ENCODE assay signal across 27 cellular contexts in genomic region chr1:48603222-48603621, GRCh38.
"Had no signal": no experiment of that assay in that cellular context is flagged by ENCODE, and none has a peak within 500 bp of the region (broad histone marks: within the 10 kb centered on the region; RNA-seq: fewer than 3 reads in every experiment).

No MANE protein-coding gene starts in this region.

- H3K4me1 ChIP-seq: ascending aorta had no signal

- H3K36me3 ChIP-seq: ascending aorta, brain microvascular endothelial cell, WERI-Rb-1 had no signal

- H3K9me3 ChIP-seq: ascending aorta had no signal

- ATAC-seq: activated CD4-positive, CD25-positive, alpha-beta regulatory T cell treated with anti-CD3 and anti-CD28 coated beads, Interleukin-2, amount 50 U/mL, for 24 hours; activated CD8-positive, alpha-beta memory T cell treated with anti-CD3 and anti-CD28 coated beads, Interleukin-2, amount 10 ng/mL, durations not matched to agents 7 days and 5 days; activated CD8-positive, alpha-beta T cell treated with anti-CD3 and anti-CD28 coated beads, Interleukin-2, amount 10 ng/mL, durations not matched to agents 7 days and 5 days; activated naive CD8-positive, alpha-beta T cell treated with anti-CD3 and anti-CD28 coated beads, Interleukin-2, amount 50 U/mL, for 24 hours; esophagus mucosa had no signal

- DNase-seq: activated B cell treated with CpG ODN at 0.5 μM for 24 hours; activated CD4-positive, alpha-beta memory T cell treated with anti-CD3 and anti-CD28 coated beads for 36 hours; activated CD4-positive, alpha-beta T cell treated with anti-CD3 and anti-CD28 coated beads, Interleukin-2, amount 10 ng/mL, durations not matched to agents 24 days and 14 days; activated CD8-positive, alpha-beta memory T cell treated with anti-CD3 and anti-CD28 coated beads, Interleukin-2, amount 10 ng/mL, durations not matched to agents 7 days and 5 days; activated CD8-positive, alpha-beta memory T cell treated with anti-CD3 and anti-CD28 coated beads, Interleukin-2, amount 50 U/mL, for 4 hours; activated CD8-positive, alpha-beta T cell treated with anti-CD3 and anti-CD28 coated beads, Interleukin-2, amount 10 ng/mL, durations not matched to agents 7 days and 5 days; activated effector memory CD4-positive, alpha-beta T cell treated with anti-CD3 and anti-CD28 coated beads, Interleukin-2, amount 50 U/mL, for 16 hours; activated naive CD4-positive, alpha-beta T cell treated with anti-CD3 and anti-CD28 coated beads for 36 hours; activated naive CD8-positive, alpha-beta T cell treated with anti-CD3 and anti-CD28 coated beads for 36 hours; activated naive CD8-positive, alpha-beta T cell treated with anti-CD3 and anti-CD28 coated beads, Interleukin-2, amount 50 U/mL, for 24 hours; activated T-cell treated with anti-CD3 and anti-CD28 coated beads, Interleukin-2, amount 50 U/mL, for 1 hour; activated T-cell treated with anti-CD3 and anti-CD28 coated beads, Interleukin-2, amount 50 U/mL, for 48 hours; brain microvascular endothelial cell; dorsolateral prefrontal cortex; effector memory CD4-positive, alpha-beta T cell; endodermal cell; foreskin fibroblast; head of caudate nucleus; T-helper 2 cell; WERI-Rb-1 had no signal

- H3K27ac ChIP-seq: ascending aorta, brain microvascular endothelial cell, coronary artery, dorsolateral prefrontal cortex, WERI-Rb-1 had no signal

- H3K4me3 ChIP-seq: ascending aorta, coronary artery, dorsolateral prefrontal cortex had no signal

- FAIRE-seq: bronchial epithelial cell, frontal cortex, TTC549 had no signal

- H3K27me3 ChIP-seq: ascending aorta, brain microvascular endothelial cell, dorsolateral prefrontal cortex had no signal
